ENCODE assay signal across 16 cellular contexts in genomic region chr3:125006190-125006855, GRCh38. TPM values are rescaled to one million over a fixed set of nuclear protein-coding genes. Genes with fewer than 3 reads are reported as not detected.
A peak's percentile ranks its signal among the peaks of the same experiment; 100 is the strongest.
DNase-seq lines count a peak whose midpoint lies in the region; ATAC-seq, FAIRE-seq and TF ChIP-seq lines count a peak whose summit lies in the region.
"Had no signal": no experiment of that assay in that cellular context is flagged by ENCODE, and none has a peak within 500 bp of the region (broad histone marks: within the 10 kb centered on the region; RNA-seq: fewer than 3 reads in every experiment).

No MANE protein-coding gene starts in this region.

- H3K27ac ChIP-seq in endothelial cell of umbilical vein (ENCODE audit: insufficient read depth, low read depth, low read length) = no peak overlapping the region
- H3K27ac ChIP-seq: Peyer's patch had no signal

- H3K9me1 ChIP-seq in endothelial cell of umbilical vein (replicated peaks; ENCODE audit: control insufficient read depth, extremely low read depth, insufficient read depth, low read length) = no peaks in the 10 kb centered on the region

- intact Hi-C loops in endothelial cell of umbilical vein (cut with micrococcal nuclease) = no loop called here

- CTCF ChIA-PET in endothelial cell of umbilical vein (lab: Charles Lee) = interaction anchor here (0.6 to 1.4 kb wide), 4 partner anchors 11 to 432 kb away, joined by 3 to 4 read pairs (median 4); no protein-coding TSS in a partner anchor

- peaks cover 2% of the 10 kb centered on the region for H3K36me3 Mint-ChIP-seq in progenitor cell of endocrine pancreas (ENCODE audit: insufficient read depth)

- dilution Hi-C loops in endothelial cell of umbilical vein (cut with MboI; ENCODE audit: extremely low pct_ligation_motif_present, low sequenced_read_pairs) = no loop called here

- TF ChIP-seq POLR2A in endothelial cell of umbilical vein (IDR thresholded peaks at IDR 0.05; ENCODE audit: low read depth, low read length) = no peak

- no peak overlapping the region for H3K9ac ChIP-seq in endothelial cell of umbilical vein (replicated peaks; ENCODE audit: extremely low read depth, insufficient read depth, low read length)

- H3K9me3 ChIP-seq in endothelial cell of umbilical vein (replicated peaks; ENCODE audit: control insufficient read depth, insufficient read depth, low read length) (no peaks in the 10 kb centered on the region), BE2C (no peaks in the 10 kb centered on the region)
- H3K9me3 ChIP-seq: Peyer's patch had no signal

- no TSS peak for BruUV-seq in endothelial cell of umbilical vein (replicated peaks; lab: Mats Ljungman, UMichigan)

- DNase-seq in DMS79 treated with DMSO at 0.1 percent for 48 hours (lab: John Stamatoyannopoulos, UW) = peak; percentile 100
- peak; percentile 12 for DNase-seq in NCI-H526 treated with DMSO at 0.1 percent for 48 hours (lab: John Stamatoyannopoulos, UW)
- no peak for DNase-seq in endothelial cell of umbilical vein (ENCODE audit: low read depth, low spot score)
- DNase-seq in progenitor cell of endocrine pancreas (ENCODE audit: low spot score, unreplicated experiment) = no peak
- no peak for DNase-seq in activated CD4-positive, CD25-positive, alpha-beta regulatory T cell (lab: John Stamatoyannopoulos, UW)
- no peak for DNase-seq in BE2C
- DNase-seq: ACHN; CD4-positive, alpha-beta memory T cell; H9; Kasumi-1; NCI-H187 treated with DMSO at 0.1 percent for 48 hours; NCI-H446; Peyer's patch; SHP77 treated with DMSO at 0.1 percent for 48 hours had no signal

- H2AFZ ChIP-seq in endothelial cell of umbilical vein (ENCODE audit: low read depth, low read length) = no peak overlapping the region

- no peak overlapping the region for H3K4me2 ChIP-seq in endothelial cell of umbilical vein (ENCODE audit: insufficient read depth, low read length)

- no peaks in the 10 kb centered on the region for H3K79me2 ChIP-seq in endothelial cell of umbilical vein (ENCODE audit: control insufficient read depth, insufficient read depth, low read length)

- ATAC-seq in GM18502 (IDR thresholded peaks at IDR 0.05; ENCODE audit: poor library complexity, unreplicated experiment) (no peak), GM18870 (IDR thresholded peaks at IDR 0.05; ENCODE audit: unreplicated experiment) (no peak)

- H3K4me3 ChIP-seq in endothelial cell of umbilical vein (replicated peaks in 1 of 3; ENCODE audit: insufficient read depth in 1 of 3, low read depth in 1 of 3, low read length in 3 of 3) (no peak overlapping the region), BE2C (ENCODE audit: low read depth, low read length) (no peak overlapping the region)
- H3K4me3 ChIP-seq: Peyer's patch had no signal

- H4K20me1 ChIP-seq in endothelial cell of umbilical vein (replicated peaks; ENCODE audit: control insufficient read depth, extremely low read depth, insufficient read depth, low read length) = no peaks in the 10 kb centered on the region

- H3K4me1 ChIP-seq in endothelial cell of umbilical vein (ENCODE audit: control insufficient read depth, extremely low read depth, insufficient read depth, low read length) (peaks cover 8% of the 10 kb centered on the region), BE2C (no peaks in the 10 kb centered on the region; the same call in 1 of the 2 replicates)

- H3K36me3 ChIP-seq in endothelial cell of umbilical vein (ENCODE audit: control insufficient read depth in 2 of 2, extremely low read depth in 1 of 2, insufficient read depth in 2 of 2, low read length in 2 of 2) (peaks cover 14 to 33% of the 10 kb centered on the region in 2 experiments), BE2C (peaks cover 26% of the 10 kb centered on the region)

- peaks cover 47% of the 10 kb centered on the region for H3K4me1 Mint-ChIP-seq in progenitor cell of endocrine pancreas (ENCODE audit: low read depth)

- H3K27me3 ChIP-seq in endothelial cell of umbilical vein (ENCODE audit: control insufficient read depth in 2 of 2, insufficient read depth in 2 of 2, low read length in 2 of 2) = no peaks in the 10 kb centered on the region
- H3K27me3 ChIP-seq in BE2C = no peaks in the 10 kb centered on the region
- H3K27me3 ChIP-seq: Peyer's patch had no signal

- no peak overlapping the region for H3K4me3 Mint-ChIP-seq in progenitor cell of endocrine pancreas (ENCODE audit: low read depth)
- H3K4me3 Mint-ChIP-seq: CD4-positive, alpha-beta memory T cell; H9 had no signal

- FAIRE-seq in endothelial cell of umbilical vein (lab: Jason Lieb, UNC) = peak; percentile 24

- POLR2A ChIA-PET in endothelial cell of umbilical vein (lab: Charles Lee) = no interaction called here

- H3K27me3 Mint-ChIP-seq in progenitor cell of endocrine pancreas = no peaks in the 10 kb centered on the region
- H3K27me3 Mint-ChIP-seq: CD4-positive, alpha-beta memory T cell had no signal

- no peaks in the 10 kb centered on the region for H3K9me3 Mint-ChIP-seq in progenitor cell of endocrine pancreas (ENCODE audit: low read depth)
- H3K9me3 Mint-ChIP-seq: CD4-positive, alpha-beta memory T cell; H9 had no signal

- no peak for TF ChIP-seq CTCF in endothelial cell of umbilical vein (IDR thresholded peaks at IDR 0.05; ENCODE audit: extremely low read depth in 1 of 2, insufficient read depth in 1 of 2, low read depth in 1 of 2, low read length in 2 of 2)
- TF ChIP-seq CTCF in progenitor cell of endocrine pancreas (IDR thresholded peaks at IDR 0.05; ENCODE audit: unreplicated experiment) = no peak
- no peak for TF ChIP-seq CTCF in BE2C (IDR thresholded peaks at IDR 0.05; ENCODE audit: low read depth, low read length)

- peak overlapping the region; percentile 68 for H3K27ac Mint-ChIP-seq in progenitor cell of endocrine pancreas

TF ChIP-seq in endothelial cell of umbilical vein, 7 proteins besides CTCF, POLR2A, EP300 and RAD21:
- no peak for TF ChIP-seq MYC (IDR thresholded peaks at IDR 0.05; ENCODE audit: low read depth, low read length)
- TF ChIP-seq FOS (IDR thresholded peaks at IDR 0.05; ENCODE audit: borderline replicate concordance, insufficient read depth, low read length) = no peak
- no peak for TF ChIP-seq GATA2 (IDR thresholded peaks at IDR 0.05; ENCODE audit: insufficient read depth, insufficient read length, low read depth, low read length)
- no peak for TF ChIP-seq POLR2AphosphoS5 (IDR thresholded peaks at IDR 0.05; ENCODE audit: insufficient read depth, low read depth, low read length)
- no peak for TF ChIP-seq MAX (IDR thresholded peaks at IDR 0.05; ENCODE audit: insufficient read depth, insufficient read length)
- no peak for TF ChIP-seq EZH2 (IDR thresholded peaks at IDR 0.05; ENCODE audit: borderline replicate concordance, low read depth, low read length, severe bottlenecking)
- no peak for TF ChIP-seq JUN (IDR thresholded peaks at IDR 0.05; ENCODE audit: borderline replicate concordance, insufficient read depth, insufficient read length, low read depth)

RNA-seq across cellular contexts. Expression of gene HEG1, which starts 49.5 kb away (rescaled TPM):
- 87.0 and 106 TPM in 2 replicates for total RNA-seq in endothelial cell of umbilical vein
- polyA plus RNA-seq in endothelial cell of umbilical vein = 40.9 and 50.1 TPM in 2 replicates
- polyA plus RNA-seq in endothelial cell of umbilical vein (2011; cell fraction: cytosol; rRNA removed) = 40.6 and 42.2 TPM in 2 replicates
- 50.1 and 53.9 TPM in 2 replicates for polyA plus RNA-seq in endothelial cell of umbilical vein (2011; cell fraction: nucleus; rRNA removed)
- polyA plus RNA-seq in endothelial cell of umbilical vein (2012) = 54.3 and 76.5 TPM in 2 replicates
- 131 and 134 TPM in 2 replicates for polyA minus RNA-seq in endothelial cell of umbilical vein
- polyA minus RNA-seq in endothelial cell of umbilical vein (2011; cell fraction: cytosol; rRNA and poly(A)+ RNA removed) = 39.0 TPM
- 47.2 and 83.6 TPM in 2 replicates for polyA minus RNA-seq in endothelial cell of umbilical vein (2011; cell fraction: nucleus; rRNA and poly(A)+ RNA removed)
- 4.1 and 7.2 TPM in 2 replicates for total RNA-seq in progenitor cell of endocrine pancreas
- polyA plus RNA-seq in BE2C (2012; ENCODE audit: insufficient read depth, insufficient read length, low read depth) = 7.1 TPM

Comparison
In these comparisons a context has a peak if more than half of its experiments do, and no peak if none do; other contexts are left out.
1. DNase-seq: peak in DMS79 treated with DMSO at 0.1 percent for 48 hours (single experiment) and NCI-H526 treated with DMSO at 0.1 percent for 48 hours (single experiment); none in endothelial cell of umbilical vein (single experiment), progenitor cell of endocrine pancreas (single experiment), activated CD4-positive, CD25-positive, alpha-beta regulatory T cell (0 of 4) and BE2C (single experiment).
2. RNA of gene HEG1, which starts 49.5 kb away (total RNA-seq): 87.0 to 106 TPM in endothelial cell of umbilical vein; 4.1 to 7.2 TPM in progenitor cell of endocrine pancreas; every median in the first group is over 10 times any median in the second.